Comparison of ENCODE assay signal across 8 cellular contexts in genomic region chr6:169253341-169253740, GRCh38. TPM values are rescaled to one million over a fixed set of nuclear protein-coding genes. Genes with fewer than 3 reads are reported as not detected.
DNase-seq lines count a peak whose midpoint lies in the region; ATAC-seq and TF ChIP-seq lines count a peak whose summit lies in the region.

No MANE protein-coding gene starts in this region.

- H3K9me3 ChIP-seq in hepatocyte (ENCODE audit: low read depth) (no peaks in the 10 kb centered on the region), psoas muscle (peaks cover 4% of the 10 kb centered on the region), SJCRH30 (replicated peaks) (no peaks in the 10 kb centered on the region)

- H3K36me3 Mint-ChIP-seq in activated CD8-positive, alpha-beta T cell treated with anti-CD3 and anti-CD28 coated beads for 36 hours (ENCODE audit: low read depth), result no peaks in the 10 kb centered on the region

- no peaks in the 10 kb centered on the region for H3K79me2 ChIP-seq in hepatocyte

- H3K27me3 Mint-ChIP-seq in activated CD8-positive, alpha-beta T cell treated with anti-CD3 and anti-CD28 coated beads for 36 hours, result peaks cover 45% of the 10 kb centered on the region

- 13% methylated on average over 13 of the region's 13 CpGs for WGBS in hepatocyte (ENCODE audit: low lambda C conversion rate, missing lambda C conversion rate)
- WGBS in psoas muscle, 3 donors, result 32 to 56% (median 45%) methylated on average over 13 of the region's 13 CpGs

- CTCF ChIA-PET in BJ (lab: Yijun Ruan, JAX), result interaction anchor here (0.9 to 1.8 kb wide), 2 partner anchors 218 to 267 kb away, joined by 3 to 5 read pairs; no protein-coding TSS in a partner anchor
- CTCF ChIA-PET in activated CD8-positive, alpha-beta T cell treated with anti-CD3 and anti-CD28 coated beads for 36 hours (lab: Charles Lee), result no interaction called here

- H3K27ac ChIP-seq in hepatocyte (no peak overlapping the region), psoas muscle (no peak overlapping the region), SJCRH30 (no peak overlapping the region)

- TF ChIP-seq CTCF in BJ (IDR thresholded peaks at IDR 0.05; ENCODE audit: insufficient read depth, low read depth, low read length) (no peak), hepatocyte (IDR thresholded peaks at IDR 0.05; ENCODE audit: poor library complexity) (no peak), psoas muscle (IDR thresholded peaks at IDR 0.05) (no peak)
- no peak for TF ChIP-seq CTCF in activated CD8-positive, alpha-beta T cell treated with anti-CD3 and anti-CD28 coated beads for 36 hours (IDR thresholded peaks at IDR 0.05)

- H3K9me3 Mint-ChIP-seq in activated CD8-positive, alpha-beta T cell treated with anti-CD3 and anti-CD28 coated beads for 36 hours, result no peaks in the 10 kb centered on the region

- H3K4me1 ChIP-seq in hepatocyte (ENCODE audit: insufficient read depth) (peaks cover 6% of the 10 kb centered on the region), psoas muscle (peaks cover 3% of the 10 kb centered on the region), SJCRH30 (no peaks in the 10 kb centered on the region)

- H3K4me2 ChIP-seq in hepatocyte, result peak overlapping the region; percentile 72

- POLR2A ChIA-PET in BJ (lab: Charles Lee), result interaction anchor here (0.6 kb wide), 1 partner anchor 365 kb away, joined by 4 read pairs; no protein-coding TSS in a partner anchor
- POLR2A ChIA-PET in activated CD8-positive, alpha-beta T cell treated with anti-CD3 and anti-CD28 coated beads for 36 hours (lab: Charles Lee), result no interaction called here

- H3K4me3 Mint-ChIP-seq in activated CD8-positive, alpha-beta T cell treated with anti-CD3 and anti-CD28 coated beads for 36 hours, result no peak overlapping the region

- peak overlapping the region; percentile 74 for H3K4me3 ChIP-seq in BJ (ENCODE audit: low read depth, low read length)
- peak overlapping the region; percentile 13 for H3K4me3 ChIP-seq in hepatocyte
- H3K4me3 ChIP-seq in psoas muscle, result peak overlapping the region; percentile 23
- H3K4me3 ChIP-seq in SJCRH30, result no peak overlapping the region

- H3K27me3 ChIP-seq in BJ (ENCODE audit: control insufficient read depth, insufficient read depth, low read length), result no peaks in the 10 kb centered on the region
- H3K27me3 ChIP-seq in hepatocyte, result peaks cover 56% of the 10 kb centered on the region
- H3K27me3 ChIP-seq in psoas muscle (ENCODE audit: insufficient read depth in 3 of 3, low read length in 2 of 3), result peaks cover 0 to 46% (median 8%) of the 10 kb centered on the region in 3 donors
- H3K27me3 ChIP-seq in SJCRH30, result no peaks in the 10 kb centered on the region

- peak overlapping the region; percentile 26 for H2AFZ ChIP-seq in hepatocyte

- peak; percentile 30; the same call in 2 of the 3 replicates for ATAC-seq in SK-N-SH treated with all-trans-retinoic acid at 6 μM for 48 hours
- no peak for ATAC-seq in psoas muscle
- no peak for ATAC-seq in activated CD8-positive, alpha-beta T cell treated with anti-CD3 and anti-CD28 coated beads for 36 hours
- ATAC-seq in HG03469 (IDR thresholded peaks at IDR 0.05; ENCODE audit: unreplicated experiment), result no peak

- H4K20me1 ChIP-seq in hepatocyte (ENCODE audit: insufficient read depth, poor library complexity, severe bottlenecking), result no peaks in the 10 kb centered on the region

- intact Hi-C loops in psoas muscle (cut with DNase I), result no loop called here
- intact Hi-C loops in activated CD8-positive, alpha-beta T cell treated with anti-CD3 and anti-CD28 coated beads for 36 hours (cut with micrococcal nuclease), result no loop called here
- intact Hi-C loops in posterior cingulate gyrus (cut with DNase I), result loop anchor here (5.0 kb wide), 1 partner anchor 41 kb away; no protein-coding TSS in a partner anchor

- no peak overlapping the region for H3K27ac Mint-ChIP-seq in activated CD8-positive, alpha-beta T cell treated with anti-CD3 and anti-CD28 coated beads for 36 hours

- DNase-seq in BJ (ENCODE audit: low read depth), result no peak
- DNase-seq in hepatocyte (ENCODE audit: low spot score), result no peak
- DNase-seq in psoas muscle, result no peak
- DNase-seq in SJCRH30, result no peak
- no peak for DNase-seq in activated CD8-positive, alpha-beta T cell treated with anti-CD3 and anti-CD28 coated beads for 36 hours
- DNase-seq in posterior cingulate gyrus, result no peak

- H3K4me1 Mint-ChIP-seq in activated CD8-positive, alpha-beta T cell treated with anti-CD3 and anti-CD28 coated beads for 36 hours (ENCODE audit: low read depth), result peaks cover 15% of the 10 kb centered on the region

- H3K9me2 ChIP-seq in hepatocyte (replicated peaks; ENCODE audit: insufficient read depth), result no peaks in the 10 kb centered on the region

- H3K36me3 ChIP-seq in BJ (ENCODE audit: control insufficient read depth, insufficient read depth, low read length), result peaks cover 14% of the 10 kb centered on the region
- H3K36me3 ChIP-seq in hepatocyte (replicated peaks; ENCODE audit: insufficient read depth, low read depth), result no peaks in the 10 kb centered on the region
- no peaks in the 10 kb centered on the region for H3K36me3 ChIP-seq in psoas muscle (ENCODE audit: insufficient read depth in 1 of 2, low read depth in 1 of 2)
- no peaks in the 10 kb centered on the region for H3K36me3 ChIP-seq in SJCRH30

TF ChIP-seq in SK-N-SH treated with all-trans-retinoic acid at 6 μM for 48 hours, 23 proteins besides CTCF, POLR2A, EP300 and RAD21 (continues in another document):
- TF ChIP-seq PATZ1 (CRISPR knock-in tag; IDR thresholded peaks at IDR 0.05; ENCODE audit: borderline replicate concordance), result no peak
- no peak for TF ChIP-seq PPARA (CRISPR knock-in tag; IDR thresholded peaks at IDR 0.05; ENCODE audit: borderline replicate concordance)
- TF ChIP-seq ARNTL (CRISPR knock-in tag; IDR thresholded peaks at IDR 0.05; ENCODE audit: borderline replicate concordance, low read depth), result no peak
- TF ChIP-seq ZNF565 (CRISPR knock-in tag; conservative IDR thresholded peaks at IDR 0.05; ENCODE audit: low read depth), result no peak
- TF ChIP-seq CSDC2 (CRISPR knock-in tag; IDR thresholded peaks at IDR 0.05), result no peak
- no peak for TF ChIP-seq TOX (CRISPR knock-in tag; IDR thresholded peaks at IDR 0.05; ENCODE audit: borderline replicate concordance)
- no peak for TF ChIP-seq TSHZ2 (CRISPR knock-in tag; IDR thresholded peaks at IDR 0.05)
- TF ChIP-seq ISL1 (CRISPR knock-in tag; IDR thresholded peaks at IDR 0.05), result no peak
- no peak for TF ChIP-seq CREB5 (CRISPR knock-in tag; IDR thresholded peaks at IDR 0.05; ENCODE audit: low read depth)
- TF ChIP-seq ZNF70 (CRISPR knock-in tag; IDR thresholded peaks at IDR 0.05), result no peak

RNA-seq across cellular contexts. Expression of gene THBS2, which starts 0.3 kb away (rescaled TPM):
- polyA plus RNA-seq in BJ (2011; rRNA removed) (534 and 857 TPM in 2 replicates), hepatocyte (3.2 and 3.9 TPM in 2 replicates), psoas muscle (1 to 10 TPM in 1 of 3 donors, under 1 TPM in 2; 0.49 to 1.3 (median 0.62) TPM)
- polyA minus RNA-seq in BJ (2011; rRNA and poly(A)+ RNA removed), result 490 and 492 TPM in 2 replicates
- total RNA-seq in hepatocyte (2.8 and 5.5 TPM in 2 replicates), psoas muscle (1 to 10 TPM; 1.6 to 9.4 (median 4.0) TPM)
- 0.18 and 0.28 TPM in 2 replicates for total RNA-seq in SJCRH30 (2014; rRNA removed; shearing (Covaris generic))
- not detected for total RNA-seq in activated CD8-positive, alpha-beta T cell treated with anti-CD3 and anti-CD28 coated beads for 36 hours
